Comparison of ENCODE assay signal across 19 cellular contexts in the genomic region with DNA sequence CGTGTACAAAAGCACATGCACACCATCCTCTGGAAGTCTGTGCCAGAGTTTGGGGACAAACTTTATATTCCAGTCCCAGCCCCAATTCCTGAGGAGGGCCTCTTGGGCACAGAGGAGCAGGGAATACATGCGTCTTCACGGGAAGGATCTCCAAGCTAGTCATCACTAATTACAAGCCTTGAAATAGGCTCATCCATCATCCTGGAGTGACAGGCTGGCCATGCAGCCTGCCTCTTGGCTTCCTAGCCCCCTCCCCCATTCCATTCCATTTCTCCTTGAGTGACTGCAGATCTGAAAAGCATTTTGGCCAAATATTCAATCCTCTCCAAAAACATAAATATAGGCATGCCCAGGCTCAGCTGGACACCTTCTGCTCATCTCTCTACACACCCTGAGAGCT. TPM values are rescaled to one million over a fixed set of nuclear protein-coding genes. Genes with fewer than 3 reads are reported as not detected.
DNase-seq lines count a peak whose midpoint lies in the region; ATAC-seq, FAIRE-seq and TF ChIP-seq lines count a peak whose summit lies in the region.
"Had no signal": no experiment of that assay in that cellular context is flagged by ENCODE, and none has a peak within 500 bp of the region (broad histone marks: within the 10 kb centered on the region; RNA-seq: fewer than 3 reads in every experiment).

No MANE protein-coding gene starts in this region.

- no peak overlapping the region for H3K4me2 ChIP-seq in K562 (ENCODE audit: insufficient read depth, low read length)
- H3K4me2 ChIP-seq: BLaER1 treated with 17β-estradiol and CSF1 and Interleukin-3, amounts not matched to agents 10 nM and 100 nM; GM23338 had no signal

- H3K4me3 ChIP-seq in K562, result no peak overlapping the region
- H3K4me3 ChIP-seq in spleen, result no peak overlapping the region
- H3K4me3 ChIP-seq: BLaER1 treated with 17β-estradiol and CSF1 and Interleukin-3, amounts not matched to agents 10 nM and 100 nM; GM23338 had no signal

- H3K36me3 ChIP-seq in K562 (ENCODE audit: control insufficient read depth, insufficient read depth, low read length), result no peaks in the 10 kb centered on the region
- peaks cover 0 to 9% (median 0%) of the 10 kb centered on the region in 6 donors for H3K36me3 ChIP-seq in spleen

- no peak overlapping the region for H3K27ac ChIP-seq in K562 (ENCODE audit: extremely low read depth, low read depth, low read length)
- no peak overlapping the region for H3K27ac ChIP-seq in spleen
- H3K27ac ChIP-seq: BLaER1 treated with 17β-estradiol and CSF1 and Interleukin-3, amounts not matched to agents 10 nM and 100 nM; HL-60 had no signal

- in situ Hi-C loops in K562 (cut with MboI), result no loop called here

- TF ChIP-seq POLR2A in K562 (conservative IDR thresholded peaks at IDR 0.05) (no peak), spleen (IDR thresholded peaks at IDR 0.05) (no peak)

- H3K79me2 ChIP-seq in K562 (ENCODE audit: control insufficient read depth, insufficient read depth, low read length), result no peaks in the 10 kb centered on the region

- POLR2A ChIA-PET in HEK293T (lab: Yijun Ruan, JAX), result no interaction called here
- POLR2A ChIA-PET in K562 (lab: Yijun Ruan, JAX), result interaction anchor here (0.7 to 0.9 kb wide), 2 partner anchors 11 to 472 kb away, joined by 3 to 4 read pairs; no protein-coding TSS in a partner anchor

- DNase-seq in NCI-H82 (lab: John Stamatoyannopoulos, UW) (peak; percentile 61), NCI-H82 treated with DMSO at 0.1 percent for 48 hours (lab: John Stamatoyannopoulos, UW; ENCODE audit: unreplicated experiment) (no peak), HEK293T (ENCODE audit: extremely low spot score) (no peak), K562 (ENCODE audit: extremely low read depth in 1 of 4, low spot score in 3 of 4) (no peak), spleen (peak; percentile 2)
- DNase-seq in NK-92 treated with Interleukin-12 subunit alpha and Interleukin-12 subunit beta, amount 100 ng/mL, for 24 hours (lab: John Stamatoyannopoulos, UW), result no peak
- DNase-seq: 8988T; ACHN; Calu3; CD4-positive, CD25-positive, alpha-beta regulatory T cell; DMS 273 treated with DMSO at 0.1 percent for 48 hours; DMS79; H7 had no signal

- TF ChIP-seq CTCF in K562 (IDR thresholded peaks at IDR 0.05 in 2 of 3, conservative IDR thresholded peaks at IDR 0.05 in 1 of 3; ENCODE audit: insufficient read depth in 2 of 3, low read depth in 1 of 3, low read length in 3 of 3) (no peak), spleen (IDR thresholded peaks at IDR 0.05 in 8 of 11, conservative IDR thresholded peaks at IDR 0.05 in 3 of 11) (no peak)

- BruUV-seq in K562 (replicated peaks; lab: Mats Ljungman, UMichigan), result no TSS peak

- no peak overlapping the region for H3K9ac ChIP-seq in K562 (ENCODE audit: insufficient read depth in 1 of 2, low read depth in 2 of 2, low read length in 2 of 2)
- H3K9ac ChIP-seq: BLaER1 treated with 17β-estradiol and CSF1 and Interleukin-3, amounts not matched to agents 10 nM and 100 nM had no signal

- CTCF ChIA-PET in HEK293T (lab: Yijun Ruan, JAX) (no interaction called here), K562 (lab: Yijun Ruan, JAX; ENCODE audit: low intra/inter-chr PET ratio) (no interaction called here)

- FAIRE-seq in K562 (lab: Jason Lieb, UNC), result no peak
- FAIRE-seq: G401.6, GM12891 had no signal

- TF ChIP-seq RAD21 in K562 (CRISPR knock-in tag; conservative IDR thresholded peaks at IDR 0.05 in 1 of 2, IDR thresholded peaks at IDR 0.05 in 1 of 2), result no peak

- intact Hi-C loops in K562 (cut with micrococcal nuclease), result no loop called here
- intact Hi-C loops in spleen (cut with DNase I; ENCODE audit: low total_unique reads), result no loop called here

- no peak for TF ChIP-seq EP300 in K562 (IDR thresholded peaks at IDR 0.05; ENCODE audit: low read length)

- 0% methylated on average over 3 of the region's 3 CpGs for WGBS in K562 (ENCODE audit: insufficient coverage, low coverage, missing lambda C conversion rate)
- WGBS in spleen, 5 donors, result 61 to 85% (median 63%) methylated on average over 3 of the region's 3 CpGs

- H3K9me1 ChIP-seq in K562 (ENCODE audit: control insufficient read depth, insufficient read depth, low read length), result no peaks in the 10 kb centered on the region

- no peaks in the 10 kb centered on the region for H4K20me1 ChIP-seq in K562 (replicated peaks; ENCODE audit: control insufficient read depth, insufficient read depth, low read length)
- H4K20me1 ChIP-seq: BLaER1 treated with 17β-estradiol and CSF1 and Interleukin-3, amounts not matched to agents 10 nM and 100 nM had no signal

- H3K27me3 ChIP-seq in K562 (ENCODE audit: control insufficient read depth in 2 of 2, insufficient read depth in 2 of 2, low read length in 2 of 2) (peaks cover 5 to 11% of the 10 kb centered on the region in 2 experiments; a peak in 3 of 5 replicates), spleen (replicated peaks in 1 of 7) (no peaks in the 10 kb centered on the region)
- H3K27me3 ChIP-seq: BLaER1 treated with 17β-estradiol and CSF1 and Interleukin-3, amounts not matched to agents 10 nM and 100 nM had no signal

- H3K9me3 ChIP-seq in K562 (replicated peaks; ENCODE audit: control insufficient read depth, insufficient read depth, low read depth, low read length), result peaks cover 8% of the 10 kb centered on the region
- H3K9me3 ChIP-seq in spleen, result peaks cover 0 to 25% (median 17%) of the 10 kb centered on the region in 8 donors

- no peak overlapping the region for H2AFZ ChIP-seq in K562 (ENCODE audit: low read depth, low read length)
- H2AFZ ChIP-seq: GM23338 had no signal

- H3K4me1 ChIP-seq in K562 (replicated peaks in 1 of 2; ENCODE audit: control insufficient read depth in 2 of 2, insufficient read depth in 2 of 2, low read length in 2 of 2) (no peaks in the 10 kb centered on the region), spleen (no peaks in the 10 kb centered on the region)

- no peak for ATAC-seq in K562
- no peak for ATAC-seq in HG02588 (IDR thresholded peaks at IDR 0.05; ENCODE audit: unreplicated experiment)
- ATAC-seq: GM23338 had no signal

RNA-seq across cellular contexts. Expression of gene SERPING1, which starts 24.8 kb away (rescaled TPM):
- total RNA-seq in K562 (2011; cell fraction: chromatin; rRNA removed; ENCODE audit: low replicate concordance), result 0.44 TPM in 1 of 2 replicates, not detected in the other
- total RNA-seq in K562 (2011; cell fraction: nucleolus; rRNA removed), result 0.33 TPM in 1 of 2 replicates, not detected in the other
- 0.37 and 0.46 TPM in 2 replicates for total RNA-seq in K562 (2011; cell fraction: nucleoplasm; rRNA removed)
- not detected in 2 replicates for total RNA-seq in K562 (2014; rRNA removed)
- total RNA-seq in K562 (2014; rRNA removed; fragmentation: Illumina TruSeq; extraction: Trizol), result not detected in 2 replicates
- 0.14 TPM in 1 of 2 replicates, not detected in the other for total RNA-seq in K562 (2015; rRNA removed; fragmentation: Illumina TruSeq; extraction: Trizol)
- total RNA-seq in K562 (2021), result 0.94 and 1.00 TPM in 2 replicates
- 0.10 and 0.31 TPM in 2 replicates for polyA plus RNA-seq in K562 (2011; rRNA removed)
- polyA plus RNA-seq in K562 (2011; cell fraction: cytosol; rRNA removed), result 0.37 and 0.40 TPM in 2 replicates
- 0.18 and 0.48 TPM in 2 replicates for polyA plus RNA-seq in K562 (2011; cell fraction: nucleus; rRNA removed)
- polyA plus RNA-seq in K562 (2012), result 0.30 and 1.2 TPM in 2 replicates
- polyA plus RNA-seq in K562 (2014; fragmentation: Illumina TruSeq; extraction: Trizol), result 0.08 and 0.31 TPM in 2 replicates
- polyA plus RNA-seq in K562 (2014; fragmentation: Nextera tagmentation; extraction: Ambion mirVana), result under 1 TPM; 0.21 to 0.30 TPM
- polyA plus RNA-seq in K562 (2014; rRNA removed), result 0.20 and 0.55 TPM in 2 replicates
- polyA minus RNA-seq in K562 (2011; rRNA and poly(A)+ RNA removed), result not detected in 2 replicates
- polyA minus RNA-seq in K562 (2011; cell fraction: cytosol; rRNA and poly(A)+ RNA removed), result not detected in 2 replicates
- polyA minus RNA-seq in K562 (2011; cell fraction: nucleus; rRNA and poly(A)+ RNA removed), result 0.13 TPM in 1 of 2 replicates, not detected in the other
- 100 to 1,000 TPM; 121 to 364 (median 255) TPM for total RNA-seq in spleen
- 100 to 1,000 TPM; 104 to 187 (median 161) TPM for polyA plus RNA-seq in spleen
- polyA plus RNA-seq: CD4-positive, CD25-positive, alpha-beta regulatory T cell had no signal

RNA-seq across cellular contexts. Expression of gene YPEL4, which starts 27.4 kb away (rescaled TPM):
- total RNA-seq in K562 (2011; cell fraction: chromatin; rRNA removed; ENCODE audit: low replicate concordance), result 2.3 and 5.9 TPM in 2 replicates
- total RNA-seq in K562 (2011; cell fraction: nucleolus; rRNA removed), result 1.8 and 4.0 TPM in 2 replicates
- 2.2 and 2.8 TPM in 2 replicates for total RNA-seq in K562 (2011; cell fraction: nucleoplasm; rRNA removed)
- total RNA-seq in K562 (2014; rRNA removed) (0.37 TPM in 1 of 2 replicates, not detected in the other), K562 (2014; rRNA removed; fragmentation: Illumina TruSeq; extraction: Trizol) (0.16 and 0.22 TPM in 2 replicates), K562 (2015; rRNA removed; fragmentation: Illumina TruSeq; extraction: Trizol) (0.07 and 0.08 TPM in 2 replicates), K562 (2021) (0.42 and 0.51 TPM in 2 replicates), spleen (1 to 10 TPM in 6 of 7 donors, under 1 TPM in 1; 0.63 to 8.3 (median 2.2) TPM)
- polyA plus RNA-seq in K562 (2011; rRNA removed) (0.91 and 1.4 TPM in 2 replicates), K562 (2014; fragmentation: Illumina TruSeq; extraction: Trizol) (0.40 and 0.48 TPM in 2 replicates), K562 (2014; fragmentation: Nextera tagmentation; extraction: Ambion mirVana) (under 1 TPM in 1 of 2 experiments, not detected in 1; 0.08 TPM), K562 (2014; rRNA removed) (0.40 and 1.1 TPM in 2 replicates), spleen (1 to 10 TPM in 1 of 3 donors, under 1 TPM in 2; 0.77 to 2.4 (median 1.00) TPM)
- polyA plus RNA-seq in K562 (2011; cell fraction: cytosol; rRNA removed), result 0.88 and 2.1 TPM in 2 replicates
- polyA plus RNA-seq in K562 (2011; cell fraction: nucleus; rRNA removed), result 3.1 and 5.7 TPM in 2 replicates
- polyA plus RNA-seq in K562 (2012), result 1.0 and 2.1 TPM in 2 replicates
- polyA minus RNA-seq in K562 (2011; rRNA and poly(A)+ RNA removed), result 0.51 and 0.56 TPM in 2 replicates
- 0.57 TPM in 1 of 2 replicates, not detected in the other for polyA minus RNA-seq in K562 (2011; cell fraction: cytosol; rRNA and poly(A)+ RNA removed)
- polyA minus RNA-seq in K562 (2011; cell fraction: nucleus; rRNA and poly(A)+ RNA removed), result 1.00 and 1.2 TPM in 2 replicates
- total RNA-seq: GM23338, H7 had no signal

RNA-seq across cellular contexts. Expression of gene CLP1, which starts 35.3 kb away (rescaled TPM):
- total RNA-seq in K562 (2011; cell fraction: chromatin; rRNA removed; ENCODE audit: low replicate concordance), result 15.6 and 22.6 TPM in 2 replicates
- total RNA-seq in K562 (2011; cell fraction: nucleolus; rRNA removed), result 14.6 and 18.2 TPM in 2 replicates
- total RNA-seq in K562 (2011; cell fraction: nucleoplasm; rRNA removed), result 13.2 and 13.8 TPM in 2 replicates
- total RNA-seq in K562 (2014; rRNA removed) (19.1 and 20.0 TPM in 2 replicates), K562 (2014; rRNA removed; fragmentation: Illumina TruSeq; extraction: Trizol) (27.8 and 28.6 TPM in 2 replicates), K562 (2015; rRNA removed; fragmentation: Illumina TruSeq; extraction: Trizol) (26.3 and 27.8 TPM in 2 replicates), K562 (2021) (21.5 and 23.7 TPM in 2 replicates), spleen (10 to 100 TPM; 10.5 to 21.6 (median 14.6) TPM)
- polyA plus RNA-seq in K562 (2011; rRNA removed) (22.2 and 31.9 TPM in 2 replicates), K562 (2014; fragmentation: Illumina TruSeq; extraction: Trizol) (24.9 and 30.3 TPM in 2 replicates), K562 (2014; fragmentation: Nextera tagmentation; extraction: Ambion mirVana) (10 to 100 TPM; 45.6 to 46.2 TPM), K562 (2014; rRNA removed) (23.4 and 26.5 TPM in 2 replicates), spleen (10 to 100 TPM in 1 of 3 donors, 1 to 10 TPM in 2; 8.3 to 12.2 (median 8.4) TPM)
- 32.3 and 33.7 TPM in 2 replicates for polyA plus RNA-seq in K562 (2011; cell fraction: cytosol; rRNA removed)
- polyA plus RNA-seq in K562 (2011; cell fraction: nucleus; rRNA removed), result 13.3 and 14.0 TPM in 2 replicates
- polyA plus RNA-seq in K562 (2012), result 14.4 and 26.1 TPM in 2 replicates
- polyA minus RNA-seq in K562 (2011; rRNA and poly(A)+ RNA removed), result 29.5 and 35.2 TPM in 2 replicates
- 7.9 and 11.1 TPM in 2 replicates for polyA minus RNA-seq in K562 (2011; cell fraction: cytosol; rRNA and poly(A)+ RNA removed)
- 5.3 and 8.4 TPM in 2 replicates for polyA minus RNA-seq in K562 (2011; cell fraction: nucleus; rRNA and poly(A)+ RNA removed)

RNA-seq across cellular contexts. Expression of gene ZDHHC5, which starts 45.7 kb away (rescaled TPM):
- total RNA-seq in K562 (2011; cell fraction: chromatin; rRNA removed; ENCODE audit: low replicate concordance), result 76.0 and 93.5 TPM in 2 replicates
- 71.7 and 85.6 TPM in 2 replicates for total RNA-seq in K562 (2011; cell fraction: nucleolus; rRNA removed)
- 89.7 and 107 TPM in 2 replicates for total RNA-seq in K562 (2011; cell fraction: nucleoplasm; rRNA removed)
- total RNA-seq in K562 (2014; rRNA removed) (22.5 and 30.0 TPM in 2 replicates), K562 (2014; rRNA removed; fragmentation: Illumina TruSeq; extraction: Trizol) (31.3 and 35.6 TPM in 2 replicates), K562 (2015; rRNA removed; fragmentation: Illumina TruSeq; extraction: Trizol) (35.9 and 37.1 TPM in 2 replicates), K562 (2021) (46.3 and 51.8 TPM in 2 replicates), spleen (10 to 100 TPM; 41.5 to 58.0 (median 51.2) TPM)
- polyA plus RNA-seq in K562 (2011; rRNA removed) (41.6 and 44.7 TPM in 2 replicates), K562 (2014; fragmentation: Illumina TruSeq; extraction: Trizol) (51.5 and 64.2 TPM in 2 replicates), K562 (2014; fragmentation: Nextera tagmentation; extraction: Ambion mirVana) (1 to 10 TPM; 3.8 to 8.8 TPM), K562 (2014; rRNA removed) (36.4 and 39.1 TPM in 2 replicates), spleen (10 to 100 TPM; 14.0 to 16.7 (median 14.2) TPM)
- 40.7 and 51.6 TPM in 2 replicates for polyA plus RNA-seq in K562 (2011; cell fraction: cytosol; rRNA removed)
- 41.7 and 67.0 TPM in 2 replicates for polyA plus RNA-seq in K562 (2011; cell fraction: nucleus; rRNA removed)
- polyA plus RNA-seq in K562 (2012), result 43.5 and 44.2 TPM in 2 replicates
- 66.4 and 78.8 TPM in 2 replicates for polyA minus RNA-seq in K562 (2011; rRNA and poly(A)+ RNA removed)
- polyA minus RNA-seq in K562 (2011; cell fraction: cytosol; rRNA and poly(A)+ RNA removed), result 28.8 and 38.3 TPM in 2 replicates
- 24.6 and 29.2 TPM in 2 replicates for polyA minus RNA-seq in K562 (2011; cell fraction: nucleus; rRNA and poly(A)+ RNA removed)

RNA-seq across cellular contexts. Expression of gene UBE2L6, which starts 54.8 kb away (rescaled TPM):
- 2.0 and 3.5 TPM in 2 replicates for total RNA-seq in K562 (2011; cell fraction: chromatin; rRNA removed; ENCODE audit: low replicate concordance)
- 1.8 and 2.6 TPM in 2 replicates for total RNA-seq in K562 (2011; cell fraction: nucleolus; rRNA removed)
- 2.4 and 3.6 TPM in 2 replicates for total RNA-seq in K562 (2011; cell fraction: nucleoplasm; rRNA removed)
- total RNA-seq in K562 (2014; rRNA removed) (7.7 and 11.8 TPM in 2 replicates), K562 (2014; rRNA removed; fragmentation: Illumina TruSeq; extraction: Trizol) (6.4 and 7.9 TPM in 2 replicates), K562 (2015; rRNA removed; fragmentation: Illumina TruSeq; extraction: Trizol) (9.1 and 10.9 TPM in 2 replicates), K562 (2021) (9.7 and 9.8 TPM in 2 replicates), spleen (100 to 1,000 TPM in 5 of 7 donors, 10 to 100 TPM in 2; 74.2 to 137 (median 112) TPM)
- polyA plus RNA-seq in K562 (2011; rRNA removed) (5.4 and 5.9 TPM in 2 replicates), K562 (2014; fragmentation: Illumina TruSeq; extraction: Trizol) (13.2 and 15.7 TPM in 2 replicates), K562 (2014; fragmentation: Nextera tagmentation; extraction: Ambion mirVana) (10 to 100 TPM; 21.5 to 24.9 TPM), K562 (2014; rRNA removed) (9.8 and 11.1 TPM in 2 replicates), spleen (100 to 1,000 TPM in 1 of 3 donors, 10 to 100 TPM in 2; 46.8 to 135 (median 79.5) TPM)
- 11.2 and 16.3 TPM in 2 replicates for polyA plus RNA-seq in K562 (2011; cell fraction: cytosol; rRNA removed)
- polyA plus RNA-seq in K562 (2011; cell fraction: nucleus; rRNA removed), result 2.8 and 4.5 TPM in 2 replicates
- 33.5 and 84.9 TPM in 2 replicates for polyA plus RNA-seq in K562 (2012)
- 5.3 and 6.6 TPM in 2 replicates for polyA minus RNA-seq in K562 (2011; rRNA and poly(A)+ RNA removed)
- polyA minus RNA-seq in K562 (2011; cell fraction: cytosol; rRNA and poly(A)+ RNA removed), result 3.4 TPM in 2 replicates
- polyA minus RNA-seq in K562 (2011; cell fraction: nucleus; rRNA and poly(A)+ RNA removed), result 1.1 and 2.6 TPM in 2 replicates

Comparison
In these comparisons a context has a peak if more than half of its experiments do, and no peak if none do; other contexts are left out.
1. DNase-seq: peak in NCI-H82 (single experiment) and spleen (single experiment); none in NCI-H82 treated with DMSO at 0.1 percent for 48 hours (single experiment), HEK293T (single experiment), K562 (0 of 4) and NK-92 treated with Interleukin-12 subunit alpha and Interleukin-12 subunit beta, amount 100 ng/mL, for 24 hours (single experiment).
2. RNA of gene SERPING1, which starts 24.8 kb away (total RNA-seq): 121 to 364 TPM in spleen; 0.14 to 1.00 TPM in K562; every median in the first group is over 10 times any median in the second.